ENCODE assay signal across 10 cellular contexts in genomic region chr5:77077821-77078176, GRCh38. TPM values are rescaled to one million over a fixed set of nuclear protein-coding genes. Genes with fewer than 3 reads are reported as not detected.
DNase-seq lines count a peak whose midpoint lies in the region; ATAC-seq and TF ChIP-seq lines count a peak whose summit lies in the region.
"Had no signal": no experiment of that assay in that cellular context is flagged by ENCODE, and none has a peak within 500 bp of the region (broad histone marks: within the 10 kb centered on the region; RNA-seq: fewer than 3 reads in every experiment).

No MANE protein-coding gene starts in this region.

- H3K27ac ChIP-seq in testis = peak overlapping the region in 1 of 2 donors; percentile 72

- TF ChIP-seq CTCF in testis (IDR thresholded peaks at IDR 0.05) = no peak

- no peaks in the 10 kb centered on the region for H3K4me1 ChIP-seq in testis

- TF ChIP-seq POLR2A in testis (IDR thresholded peaks at IDR 0.05) = no peak

- peak overlapping the region; percentile 54 for H3K4me3 Mint-ChIP-seq in activated CD4-positive, alpha-beta T cell treated with anti-CD3 and anti-CD28 coated beads, Interleukin-2, amount 10 ng/mL, durations not matched to agents 24 days and 14 days
- peak overlapping the region; percentile 61 for H3K4me3 Mint-ChIP-seq in activated T-helper 1 cell treated with anti-CD3 and anti-CD28 coated beads, Interleukin-12 subunit alpha, Interleukin-12 subunit beta, Interleukin-2, Interleukin-4 antibody, amounts not matched to agents 30 ng/mL and 10 ng/mL and 1 ng/mL, durations not matched to agents 14 hours and 24 hours and 36 hours
- peak overlapping the region; percentile 67 to 78 (median 74) for H3K4me3 Mint-ChIP-seq in immature natural killer cell

- no peak overlapping the region for H3K27ac Mint-ChIP-seq in activated CD4-positive, alpha-beta T cell treated with anti-CD3 and anti-CD28 coated beads, Interleukin-2, amount 10 ng/mL, durations not matched to agents 24 days and 14 days
- H3K27ac Mint-ChIP-seq in activated T-helper 1 cell treated with anti-CD3 and anti-CD28 coated beads, Interleukin-12 subunit alpha, Interleukin-12 subunit beta, Interleukin-2, Interleukin-4 antibody, amounts not matched to agents 30 ng/mL and 10 ng/mL and 1 ng/mL, durations not matched to agents 14 hours and 24 hours and 36 hours = no peak overlapping the region
- H3K27ac Mint-ChIP-seq in immature natural killer cell = no peak overlapping the region

- intact Hi-C loops in activated CD4-positive, alpha-beta T cell treated with anti-CD3 and anti-CD28 coated beads, Interleukin-2, amount 10 ng/mL, durations not matched to agents 24 days and 14 days (cut with micrococcal nuclease) = loop anchor here (1.0 to 5.0 kb wide), 3 partner anchors 47 to 415 kb away; partner anchors contain the start of genes AGGF1 and WDR41
- intact Hi-C loops in activated T-helper 1 cell treated with anti-CD3 and anti-CD28 coated beads, Interleukin-12 subunit alpha, Interleukin-12 subunit beta, Interleukin-2, Interleukin-4 antibody, amounts not matched to agents 30 ng/mL and 10 ng/mL and 1 ng/mL, durations not matched to agents 14 hours and 24 hours and 36 hours (cut with micrococcal nuclease) = loop anchor here (1.0 to 5.0 kb wide), 3 partner anchors 47 to 415 kb away; partner anchors contain the start of genes AGGF1 and WDR41
- intact Hi-C loops in testis (cut with DNase I; ENCODE audit: low total_unique reads) = no loop called here

- H3K36me3 ChIP-seq in testis (ENCODE audit: low read depth, missing control alignments) = no peaks in the 10 kb centered on the region

- H3K9me3 ChIP-seq in testis = no peaks in the 10 kb centered on the region

- H3K27me3 Mint-ChIP-seq in activated CD4-positive, alpha-beta T cell treated with anti-CD3 and anti-CD28 coated beads, Interleukin-2, amount 10 ng/mL, durations not matched to agents 24 days and 14 days = no peaks in the 10 kb centered on the region
- H3K27me3 Mint-ChIP-seq in activated T-helper 1 cell treated with anti-CD3 and anti-CD28 coated beads, Interleukin-12 subunit alpha, Interleukin-12 subunit beta, Interleukin-2, Interleukin-4 antibody, amounts not matched to agents 30 ng/mL and 10 ng/mL and 1 ng/mL, durations not matched to agents 14 hours and 24 hours and 36 hours (ENCODE audit: insufficient read depth) = peaks cover 3% of the 10 kb centered on the region
- peaks cover 1 to 2% (median 2%) of the 10 kb centered on the region in 3 donors for H3K27me3 Mint-ChIP-seq in immature natural killer cell (ENCODE audit: low read depth in 3 of 3)

- WGBS in testis, 2 donors = 47 to 68% methylated on average over 6 to 12 of the region's 15 CpGs

- no peaks in the 10 kb centered on the region for H3K27me3 ChIP-seq in testis

- H3K9me3 Mint-ChIP-seq in activated CD4-positive, alpha-beta T cell treated with anti-CD3 and anti-CD28 coated beads, Interleukin-2, amount 10 ng/mL, durations not matched to agents 24 days and 14 days = no peaks in the 10 kb centered on the region
- no peaks in the 10 kb centered on the region for H3K9me3 Mint-ChIP-seq in activated T-helper 1 cell treated with anti-CD3 and anti-CD28 coated beads, Interleukin-12 subunit alpha, Interleukin-12 subunit beta, Interleukin-2, Interleukin-4 antibody, amounts not matched to agents 30 ng/mL and 10 ng/mL and 1 ng/mL, durations not matched to agents 14 hours and 24 hours and 36 hours
- H3K9me3 Mint-ChIP-seq in immature natural killer cell = no peaks in the 10 kb centered on the region

- ATAC-seq in GM18907 (IDR thresholded peaks at IDR 0.05; ENCODE audit: unreplicated experiment) = no peak

- DNase-seq in activated CD4-positive, alpha-beta T cell treated with anti-CD3 and anti-CD28 coated beads, Interleukin-2, amount 10 ng/mL, durations not matched to agents 24 days and 14 days = no peak
- DNase-seq in activated CD4-positive, alpha-beta T cell treated with anti-CD3 and anti-CD28 coated beads, Interleukin-2, amount 50 U/mL, for 4 hours = no peak
- DNase-seq in activated T-helper 1 cell treated with anti-CD3 and anti-CD28 coated beads, Interleukin-12 subunit alpha, Interleukin-12 subunit beta, Interleukin-2, Interleukin-4 antibody, amounts not matched to agents 30 ng/mL and 10 ng/mL and 1 ng/mL, durations not matched to agents 14 hours and 24 hours and 36 hours (ENCODE audit: low spot score) = no peak
- DNase-seq in immature natural killer cell = no peak
- no peak for DNase-seq in testis
- DNase-seq in activated gamma-delta T cell (lab: John Stamatoyannopoulos, UW) = no peak
- DNase-seq in H4 (ENCODE audit: low spot score) = no peak
- DNase-seq: AML-193, NCI-H2029 treated with DMSO at 0.1 percent for 48 hours had no signal

- H3K4me3 ChIP-seq in testis = peak overlapping the region; percentile 47 to 57

- H3K4me1 Mint-ChIP-seq in activated CD4-positive, alpha-beta T cell treated with anti-CD3 and anti-CD28 coated beads, Interleukin-2, amount 10 ng/mL, durations not matched to agents 24 days and 14 days = peaks cover 4% of the 10 kb centered on the region
- H3K4me1 Mint-ChIP-seq in activated T-helper 1 cell treated with anti-CD3 and anti-CD28 coated beads, Interleukin-12 subunit alpha, Interleukin-12 subunit beta, Interleukin-2, Interleukin-4 antibody, amounts not matched to agents 30 ng/mL and 10 ng/mL and 1 ng/mL, durations not matched to agents 14 hours and 24 hours and 36 hours (ENCODE audit: low read depth) = no peaks in the 10 kb centered on the region
- H3K4me1 Mint-ChIP-seq in immature natural killer cell = peaks cover 3 to 15% of the 10 kb centered on the region in 2 donors

- H3K36me3 Mint-ChIP-seq in activated CD4-positive, alpha-beta T cell treated with anti-CD3 and anti-CD28 coated beads, Interleukin-2, amount 10 ng/mL, durations not matched to agents 24 days and 14 days (ENCODE audit: low read depth) = peaks cover 4% of the 10 kb centered on the region
- H3K36me3 Mint-ChIP-seq in activated T-helper 1 cell treated with anti-CD3 and anti-CD28 coated beads, Interleukin-12 subunit alpha, Interleukin-12 subunit beta, Interleukin-2, Interleukin-4 antibody, amounts not matched to agents 30 ng/mL and 10 ng/mL and 1 ng/mL, durations not matched to agents 14 hours and 24 hours and 36 hours (ENCODE audit: low read depth) = peaks cover 4% of the 10 kb centered on the region
- H3K36me3 Mint-ChIP-seq in immature natural killer cell = peaks cover 0 to 21% (median 5%) of the 10 kb centered on the region in 3 donors

RNA-seq across cellular contexts. Expression of gene ZBED3, which starts 9.3 kb away (rescaled TPM):
- total RNA-seq in activated CD4-positive, alpha-beta T cell treated with anti-CD3 and anti-CD28 coated beads, Interleukin-2, amount 10 ng/mL, durations not matched to agents 24 days and 14 days = 0.62 and 1.7 TPM in 2 replicates
- 0.49 and 1.0 TPM in 2 replicates for total RNA-seq in activated T-helper 1 cell treated with anti-CD3 and anti-CD28 coated beads, Interleukin-12 subunit alpha, Interleukin-12 subunit beta, Interleukin-2, Interleukin-4 antibody, amounts not matched to agents 30 ng/mL and 10 ng/mL and 1 ng/mL, durations not matched to agents 14 hours and 24 hours and 36 hours
- polyA plus RNA-seq in immature natural killer cell (1 to 10 TPM in 2 of 3 donors, under 1 TPM in 1; 0.14 to 2.2 (median 1.5) TPM), testis (ENCODE audit: insufficient read depth, low read depth, low replicate concordance) (6.9 TPM)
- total RNA-seq in testis = 10 to 100 TPM in 1 of 2 donors, 1 to 10 TPM in 1; 7.9 to 14.5 TPM
- 0.90 and 1.3 TPM in 2 replicates for total RNA-seq in H4 (2014; rRNA removed; shearing (Covaris generic))

RNA-seq across cellular contexts. Expression of gene AGGF1, which starts 47.6 kb away (rescaled TPM):
- total RNA-seq in activated CD4-positive, alpha-beta T cell treated with anti-CD3 and anti-CD28 coated beads, Interleukin-2, amount 10 ng/mL, durations not matched to agents 24 days and 14 days = 29.1 and 32.9 TPM in 2 replicates
- total RNA-seq in activated T-helper 1 cell treated with anti-CD3 and anti-CD28 coated beads, Interleukin-12 subunit alpha, Interleukin-12 subunit beta, Interleukin-2, Interleukin-4 antibody, amounts not matched to agents 30 ng/mL and 10 ng/mL and 1 ng/mL, durations not matched to agents 14 hours and 24 hours and 36 hours = 26.2 and 30.4 TPM in 2 replicates
- polyA plus RNA-seq in immature natural killer cell (10 to 100 TPM; 16.1 to 38.4 (median 17.9) TPM), testis (ENCODE audit: insufficient read depth, low read depth, low replicate concordance) (22.8 TPM)
- 10 to 100 TPM; 50.4 to 58.0 TPM for total RNA-seq in testis
- 16.7 and 22.4 TPM in 2 replicates for total RNA-seq in H4 (2014; rRNA removed; shearing (Covaris generic))
